Comparison of ENCODE assay signal across 9 cellular contexts in the genomic region with DNA sequence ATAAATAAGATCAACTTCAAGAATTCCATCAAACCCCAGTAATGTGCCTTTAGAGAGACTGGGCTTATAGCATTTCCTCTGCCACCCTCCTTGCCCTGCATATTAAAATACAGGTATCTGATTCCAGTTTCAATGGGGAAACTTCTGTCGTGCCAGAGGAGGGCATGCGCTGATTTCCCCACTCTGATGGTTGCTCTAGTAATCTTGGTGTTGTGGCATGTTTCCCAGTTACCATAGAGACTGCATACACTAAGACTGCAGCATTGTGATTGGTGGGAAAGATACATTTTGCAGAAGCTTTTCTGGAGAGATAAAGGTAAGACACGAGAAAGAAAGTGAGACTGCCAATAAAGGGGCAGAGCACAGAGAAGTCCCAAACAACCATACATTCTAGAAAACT.
DNase-seq lines count a peak whose midpoint lies in the region; ATAC-seq, FAIRE-seq and TF ChIP-seq lines count a peak whose summit lies in the region.
"Had no signal": no experiment of that assay in that cellular context is flagged by ENCODE, and none has a peak within 500 bp of the region (broad histone marks: within the 10 kb centered on the region; RNA-seq: fewer than 3 reads in every experiment).

No MANE protein-coding gene starts in this region.

- peak; percentile 23 for ATAC-seq in activated CD4-positive, alpha-beta T cell treated with anti-CD3 and anti-CD28 coated beads for 36 hours
- peak; percentile 86 for ATAC-seq in HG03469 (IDR thresholded peaks at IDR 0.05; ENCODE audit: unreplicated experiment)

- H3K79me1 ChIP-seq in H1 (ENCODE audit: low read depth, low read length), result no peaks in the 10 kb centered on the region

- no peak for TF ChIP-seq CTCF in H1 (IDR thresholded peaks at IDR 0.05; ENCODE audit: control extremely low read depth in 1 of 3, insufficient read depth in 1 of 3, low read depth in 1 of 3, low read length in 3 of 3)
- no peak for TF ChIP-seq CTCF in neural progenitor cell (IDR thresholded peaks at IDR 0.05)

- no peak overlapping the region for H2BK120ac ChIP-seq in H1 (replicated peaks; ENCODE audit: low read depth, low read length)

- H3F3A ChIP-seq in neural progenitor cell (ENCODE audit: low read depth), result no peaks in the 10 kb centered on the region

- H2BK12ac ChIP-seq in H1 (ENCODE audit: low read depth, low read length), result no peak overlapping the region

- H3K4me1 ChIP-seq in H1 (replicated peaks in 1 of 4; ENCODE audit: control insufficient read depth in 3 of 4, insufficient read depth in 4 of 4, low read length in 3 of 4), result peaks cover 0 to 11% (median 0%) of the 10 kb centered on the region in 4 experiments; a peak in 2 of 7 replicates
- no peaks in the 10 kb centered on the region for H3K4me1 ChIP-seq in neural progenitor cell

- H2AK5ac ChIP-seq in H1 (ENCODE audit: low read depth, low read length), result no peak overlapping the region

- H3K27me3 ChIP-seq in H1 (replicated peaks in 1 of 4; ENCODE audit: control insufficient read depth in 3 of 4, extremely low read depth in 1 of 4, insufficient read depth in 3 of 4, low read length in 3 of 4) (no peaks in the 10 kb centered on the region), neural progenitor cell (no peaks in the 10 kb centered on the region)

- H2AFZ ChIP-seq in H1 (ENCODE audit: low read length) (no peak overlapping the region), neural progenitor cell (replicated peaks) (no peak overlapping the region)

- no peaks in the 10 kb centered on the region for H3K79me2 ChIP-seq in H1 (ENCODE audit: control insufficient read depth in 1 of 2, insufficient read depth in 2 of 2, low read length in 2 of 2)
- no peaks in the 10 kb centered on the region for H3K79me2 ChIP-seq in neural progenitor cell (ENCODE audit: low read depth)

- no peak overlapping the region for H3K4me3 Mint-ChIP-seq in activated CD4-positive, alpha-beta T cell treated with anti-CD3 and anti-CD28 coated beads for 36 hours
- no peak overlapping the region for H3K4me3 Mint-ChIP-seq in neural progenitor cell
- H3K4me3 Mint-ChIP-seq in activated T-helper 1 cell treated with anti-CD3 and anti-CD28 coated beads, Interleukin-12 subunit alpha, Interleukin-12 subunit beta, Interleukin-2, Interleukin-4 antibody, amounts not matched to agents 30 ng/mL and 10 ng/mL and 1 ng/mL, durations not matched to agents 14 hours and 24 hours and 36 hours, result no peak overlapping the region
- H3K4me3 Mint-ChIP-seq: neural crest cell had no signal

- H3K23me2 ChIP-seq in H1 (ENCODE audit: low read depth, low read length), result peaks cover 1% of the 10 kb centered on the region; the same call in 1 of the 2 replicates

- H4K20me1 ChIP-seq in H1 (replicated peaks in 1 of 2; ENCODE audit: control insufficient read depth in 1 of 2, insufficient read depth in 2 of 2, low read length in 2 of 2) (no peaks in the 10 kb centered on the region), neural progenitor cell (ENCODE audit: low read depth) (no peaks in the 10 kb centered on the region)

- no peaks in the 10 kb centered on the region for H3K9me3 ChIP-seq in H1 (ENCODE audit: insufficient read depth in 2 of 2, low read depth in 1 of 2, low read length in 1 of 2)
- H3K9me3 ChIP-seq in neural progenitor cell (ENCODE audit: low read depth), result no peaks in the 10 kb centered on the region

- H3K4me2 ChIP-seq in H1 (ENCODE audit: insufficient read depth in 1 of 2, low read depth in 2 of 2, low read length in 2 of 2) (no peak overlapping the region), neural progenitor cell (no peak overlapping the region)

- no peak for TF ChIP-seq POLR2A in H1 (IDR thresholded peaks at IDR 0.05; ENCODE audit: control extremely low read depth in 1 of 2, low read depth in 2 of 2, low read length in 2 of 2)

- TF ChIP-seq EP300 in H1 (IDR thresholded peaks at IDR 0.05; ENCODE audit: borderline replicate concordance in 1 of 2, low read depth in 2 of 2, low read length in 2 of 2), result peak; percentile 23 to 86

- TF ChIP-seq RAD21 in H1 (IDR thresholded peaks at IDR 0.05 in 1 of 2, conservative IDR thresholded peaks at IDR 0.05 in 1 of 2; ENCODE audit: low read depth in 2 of 2, low read length in 2 of 2), result no peak

- no peak overlapping the region for H3K56ac ChIP-seq in H1 (replicated peaks; ENCODE audit: insufficient read length, low read depth, low read length)

- CTCF ChIA-PET in activated CD4-positive, alpha-beta T cell treated with anti-CD3 and anti-CD28 coated beads for 36 hours (lab: Charles Lee), result no interaction called here
- CTCF ChIA-PET in H1 (lab: Charles Lee; ENCODE audit: partially characterized antibody), result interaction anchor here (0.5 kb wide), 1 partner anchor 9 kb away, joined by 3 read pairs; no protein-coding TSS in a partner anchor

- intact Hi-C loops in activated CD4-positive, alpha-beta T cell treated with anti-CD3 and anti-CD28 coated beads for 36 hours (cut with DNase I, micrococcal nuclease), result no loop called here
- intact Hi-C loops in activated T-helper 1 cell treated with anti-CD3 and anti-CD28 coated beads, Interleukin-12 subunit alpha, Interleukin-12 subunit beta, Interleukin-2, Interleukin-4 antibody, amounts not matched to agents 30 ng/mL and 10 ng/mL and 1 ng/mL, durations not matched to agents 14 hours and 24 hours and 36 hours (cut with micrococcal nuclease), result no loop called here

- H3K27ac ChIP-seq in H1 (ENCODE audit: low read depth, low read length), result no peak overlapping the region
- no peak overlapping the region for H3K27ac ChIP-seq in neural progenitor cell

- no peak for DNase-seq in activated CD4-positive, alpha-beta T cell treated with anti-CD3 and anti-CD28 coated beads for 36 hours
- no peak for DNase-seq in activated CD4-positive, alpha-beta T cell treated with anti-CD3 and anti-CD28 coated beads for 4 hours
- DNase-seq in H1 (ENCODE audit: low read depth in 1 of 2, low spot score in 2 of 2) (no peak), neural progenitor cell (ENCODE audit: low spot score) (peak; percentile 45), GF-D8 (lab: John Stamatoyannopoulos, UW) (no peak)
- DNase-seq in stimulated activated CD4-positive, alpha-beta T cell treated with anti-CD3 and anti-CD28 coated beads, Interleukin-4, amount 100 ng/mL, for 1 hour, result no peak
- DNase-seq in activated T-helper 1 cell treated with anti-CD3 and anti-CD28 coated beads, Interleukin-12 subunit alpha, Interleukin-12 subunit beta, Interleukin-2, Interleukin-4 antibody, amounts not matched to agents 30 ng/mL and 10 ng/mL and 1 ng/mL, durations not matched to agents 14 hours and 24 hours and 36 hours (ENCODE audit: low spot score), result no peak

- H2BK20ac ChIP-seq in H1 (ENCODE audit: low read length), result no peak overlapping the region

- H2BK5ac ChIP-seq in H1 (ENCODE audit: low read depth, low read length), result no peak overlapping the region

- no peak overlapping the region for H2BK15ac ChIP-seq in H1 (ENCODE audit: low read length)

- no peak overlapping the region for H4K5ac ChIP-seq in H1 (ENCODE audit: insufficient read length, low read depth, low read length)

- H3K36me3 ChIP-seq in H1 (ENCODE audit: control insufficient read depth in 2 of 4, insufficient read depth in 4 of 4, low read length in 3 of 4) (no peaks in the 10 kb centered on the region), neural progenitor cell (no peaks in the 10 kb centered on the region)

- H3K4ac ChIP-seq in H1 (replicated peaks; ENCODE audit: insufficient read length, low read depth, low read length), result no peak overlapping the region

- H4K91ac ChIP-seq in H1 (replicated peaks; ENCODE audit: insufficient read length, low read length), result no peak overlapping the region

- POLR2A ChIA-PET in activated CD4-positive, alpha-beta T cell treated with anti-CD3 and anti-CD28 coated beads for 36 hours (lab: Charles Lee), result no interaction called here
- POLR2A ChIA-PET in H1 (lab: Charles Lee; ENCODE audit: partially characterized antibody), result no interaction called here

- H3K9ac ChIP-seq in H1 (replicated peaks in 1 of 4; ENCODE audit: extremely low read depth in 1 of 4, low read depth in 3 of 4, low read length in 3 of 4), result no peak overlapping the region
- no peak overlapping the region for H3K9ac ChIP-seq in neural progenitor cell

- H4K8ac ChIP-seq in H1 (ENCODE audit: extremely low read depth, insufficient read depth, low read length), result no peak overlapping the region

- H3K4me1 Mint-ChIP-seq in activated CD4-positive, alpha-beta T cell treated with anti-CD3 and anti-CD28 coated beads for 36 hours, result no peaks in the 10 kb centered on the region
- no peaks in the 10 kb centered on the region for H3K4me1 Mint-ChIP-seq in neural progenitor cell
- H3K4me1 Mint-ChIP-seq in activated T-helper 1 cell treated with anti-CD3 and anti-CD28 coated beads, Interleukin-12 subunit alpha, Interleukin-12 subunit beta, Interleukin-2, Interleukin-4 antibody, amounts not matched to agents 30 ng/mL and 10 ng/mL and 1 ng/mL, durations not matched to agents 14 hours and 24 hours and 36 hours (ENCODE audit: low read depth), result no peaks in the 10 kb centered on the region
- H3K4me1 Mint-ChIP-seq: neural crest cell had no signal

- no peaks in the 10 kb centered on the region for H3K9me3 Mint-ChIP-seq in activated CD4-positive, alpha-beta T cell treated with anti-CD3 and anti-CD28 coated beads for 36 hours (ENCODE audit: low read depth)
- no peaks in the 10 kb centered on the region for H3K9me3 Mint-ChIP-seq in neural progenitor cell
- H3K9me3 Mint-ChIP-seq in activated T-helper 1 cell treated with anti-CD3 and anti-CD28 coated beads, Interleukin-12 subunit alpha, Interleukin-12 subunit beta, Interleukin-2, Interleukin-4 antibody, amounts not matched to agents 30 ng/mL and 10 ng/mL and 1 ng/mL, durations not matched to agents 14 hours and 24 hours and 36 hours, result no peaks in the 10 kb centered on the region
- H3K9me3 Mint-ChIP-seq: neural crest cell had no signal

- H3K14ac ChIP-seq in H1 (ENCODE audit: insufficient read length), result no peak overlapping the region

- no peak overlapping the region for H3K27ac Mint-ChIP-seq in activated CD4-positive, alpha-beta T cell treated with anti-CD3 and anti-CD28 coated beads for 36 hours
- no peak overlapping the region for H3K27ac Mint-ChIP-seq in neural progenitor cell
- H3K27ac Mint-ChIP-seq in activated T-helper 1 cell treated with anti-CD3 and anti-CD28 coated beads, Interleukin-12 subunit alpha, Interleukin-12 subunit beta, Interleukin-2, Interleukin-4 antibody, amounts not matched to agents 30 ng/mL and 10 ng/mL and 1 ng/mL, durations not matched to agents 14 hours and 24 hours and 36 hours, result no peak overlapping the region

- WGBS in H1 (ENCODE audit: extremely low coverage in 1 of 2, insufficient coverage in 1 of 2, insufficient read length in 1 of 2, insufficient replicate concordance in 2 of 2, low coverage in 1 of 2, low lambda C conversion rate in 2 of 2, missing lambda C conversion rate in 1 of 2), 2 experiments, result 36% methylated on average over 3 of the region's 3 CpGs; no CpG with 5 or more reads in 1 of the 2 experiments

- H3K4me3 ChIP-seq in H1 (ENCODE audit: extremely low read depth in 1 of 4, insufficient read depth in 2 of 4, low read depth in 3 of 4, low read length in 4 of 4), result no peak overlapping the region
- no peak overlapping the region for H3K4me3 ChIP-seq in neural progenitor cell

- FAIRE-seq in H1 (lab: Jason Lieb, UNC), result peak; percentile 95

- no peaks in the 10 kb centered on the region for H3K27me3 Mint-ChIP-seq in activated CD4-positive, alpha-beta T cell treated with anti-CD3 and anti-CD28 coated beads for 36 hours
- no peaks in the 10 kb centered on the region for H3K27me3 Mint-ChIP-seq in neural progenitor cell (ENCODE audit: insufficient read depth, low read depth)
- no peaks in the 10 kb centered on the region for H3K27me3 Mint-ChIP-seq in activated T-helper 1 cell treated with anti-CD3 and anti-CD28 coated beads, Interleukin-12 subunit alpha, Interleukin-12 subunit beta, Interleukin-2, Interleukin-4 antibody, amounts not matched to agents 30 ng/mL and 10 ng/mL and 1 ng/mL, durations not matched to agents 14 hours and 24 hours and 36 hours (ENCODE audit: insufficient read depth)

- H3K23ac ChIP-seq in H1 (ENCODE audit: insufficient read length), result no peak overlapping the region

- H3K36me3 Mint-ChIP-seq in activated CD4-positive, alpha-beta T cell treated with anti-CD3 and anti-CD28 coated beads for 36 hours (ENCODE audit: low read depth), result peaks cover 2% of the 10 kb centered on the region
- H3K36me3 Mint-ChIP-seq in neural progenitor cell, result no peaks in the 10 kb centered on the region
- no peaks in the 10 kb centered on the region for H3K36me3 Mint-ChIP-seq in activated T-helper 1 cell treated with anti-CD3 and anti-CD28 coated beads, Interleukin-12 subunit alpha, Interleukin-12 subunit beta, Interleukin-2, Interleukin-4 antibody, amounts not matched to agents 30 ng/mL and 10 ng/mL and 1 ng/mL, durations not matched to agents 14 hours and 24 hours and 36 hours (ENCODE audit: low read depth)

- H3K18ac ChIP-seq in H1 (ENCODE audit: extremely low read depth, low read length), result no peak overlapping the region
